11 cellular contexts compared by ENCODE assay signal in the genomic region with DNA sequence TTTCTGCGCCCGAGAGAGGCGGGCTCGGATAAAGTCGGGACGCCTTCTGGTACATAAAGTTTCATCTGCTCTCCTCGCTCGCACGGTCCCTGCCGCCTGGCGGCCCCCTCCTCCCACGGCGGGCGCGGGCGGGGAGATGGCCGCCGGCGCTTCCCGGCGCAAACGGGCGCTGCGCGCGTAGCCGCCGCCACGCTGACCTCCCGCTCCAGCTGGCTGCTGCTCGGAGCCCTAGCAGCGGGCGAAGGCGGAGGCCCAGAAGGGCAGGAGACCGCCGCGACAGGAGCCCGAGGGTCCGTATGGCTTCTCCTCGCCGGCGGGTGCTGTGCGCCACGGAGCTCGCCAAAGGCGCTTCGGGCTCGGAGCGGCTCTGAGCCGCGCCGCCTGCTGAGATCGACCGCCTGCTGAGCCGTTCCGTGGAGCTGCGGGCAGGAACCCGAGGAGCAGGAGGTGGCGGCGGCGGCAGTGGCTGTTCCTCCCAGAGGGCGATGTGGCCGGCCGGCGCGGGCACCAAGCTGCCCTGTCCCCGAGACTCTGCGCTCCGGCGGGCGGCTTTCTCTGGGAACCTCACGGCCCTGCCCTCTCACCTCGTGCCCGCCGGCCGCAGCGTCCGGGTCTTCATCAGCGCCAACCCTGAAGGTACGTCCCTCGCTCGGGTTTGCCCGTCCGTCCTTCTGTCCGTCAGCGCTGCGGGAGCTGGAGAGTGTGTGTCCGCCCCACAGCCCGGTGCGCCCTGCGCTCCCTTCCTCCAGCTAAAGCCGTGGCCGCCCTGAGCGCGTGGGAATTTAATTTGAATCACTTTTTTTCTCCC. TPM values are rescaled to one million over a fixed set of nuclear protein-coding genes. Genes with fewer than 3 reads are reported as not detected.
A peak's percentile ranks its signal among the peaks of the same experiment; 100 is the strongest.
DNase-seq lines count a peak whose midpoint lies in the region; ATAC-seq lines count a peak whose summit lies in the region.
"Had no signal": no experiment of that assay in that cellular context is flagged by ENCODE, and none has a peak within 500 bp of the region (broad histone marks: within the 10 kb centered on the region; RNA-seq: fewer than 3 reads in every experiment).

A gene with protein sequence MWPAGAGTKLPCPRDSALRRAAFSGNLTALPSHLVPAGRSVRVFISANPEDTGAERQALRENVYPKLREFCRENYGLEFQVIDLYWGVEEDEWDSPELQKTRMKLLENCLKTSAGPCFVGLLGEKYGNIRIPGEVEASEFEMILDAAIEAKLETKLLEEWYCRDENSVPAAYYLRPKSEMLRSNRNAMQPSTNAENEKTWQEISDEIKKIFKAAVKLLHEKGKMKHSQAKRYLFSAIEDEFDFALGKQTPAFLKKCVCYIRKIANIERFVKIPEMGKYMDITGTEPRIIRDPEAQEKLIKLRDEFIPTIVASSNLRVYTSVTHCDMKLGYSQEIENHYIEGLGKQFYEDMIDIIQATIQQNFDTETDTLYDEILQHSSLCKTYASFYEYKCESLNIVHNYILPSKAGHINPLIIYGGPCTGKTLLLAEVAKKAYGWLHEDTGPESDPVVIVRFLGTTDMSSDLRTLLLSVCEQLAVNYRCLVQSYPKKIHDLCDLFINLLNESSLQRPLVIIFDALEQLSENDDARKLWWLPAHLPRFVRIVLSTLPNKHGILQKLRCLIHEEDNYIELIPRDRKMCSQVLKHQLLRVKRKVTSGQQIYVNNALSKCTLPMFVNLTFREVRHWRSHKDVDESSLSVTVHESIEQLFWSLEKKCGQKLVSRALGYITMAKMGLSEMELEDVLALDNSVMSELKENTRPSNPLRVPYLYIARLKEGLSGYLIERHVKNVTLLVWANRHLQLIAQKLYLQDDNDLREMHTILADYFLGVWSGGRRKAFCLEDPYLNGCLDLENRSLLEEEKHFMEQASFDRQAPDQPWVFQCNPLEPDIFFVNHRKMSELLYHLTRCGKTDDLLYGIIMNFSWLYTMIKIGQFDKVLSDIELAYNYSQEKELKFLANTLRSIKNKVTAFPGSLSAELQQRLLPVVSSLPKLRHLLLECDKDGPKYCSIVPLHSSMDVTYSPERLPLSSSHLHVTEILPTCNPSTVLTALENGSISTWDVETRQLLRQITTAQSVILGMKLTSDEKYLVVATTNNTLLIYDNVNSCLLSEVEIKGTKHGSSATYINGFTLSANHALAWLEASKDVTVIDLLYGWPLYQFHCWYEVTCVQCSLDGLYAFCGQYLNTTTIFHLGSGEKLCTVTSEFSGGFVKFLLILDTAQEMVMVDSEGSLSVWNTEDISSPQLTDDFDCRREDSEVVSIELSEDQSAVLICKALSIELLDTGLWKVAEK (N-terminal part only) (plus strand): TSS at position 161 of the 808 bp plus-strand sequence. CDS start 325 bp downstream, at position 486.

- no peak within 1 kb of the TSS for H4K8ac ChIP-seq in mesendoderm (ENCODE audit: low read depth, low read length)

- H4K5ac ChIP-seq in mesendoderm (ENCODE audit: low read length): no peak within 1 kb of the TSS

- H2AFZ ChIP-seq in Karpas-422 (ENCODE audit: low read length): no peak within 1 kb of the TSS

- no peak within 1 kb of the TSS for H3K18ac ChIP-seq in mesendoderm (ENCODE audit: low read length)

- H3K4me3 ChIP-seq in ectodermal cell (ENCODE audit: insufficient read depth, low read depth, low read length) (peak within 1 kb of the TSS; percentile 54), mesendoderm (ENCODE audit: low read length) (peak within 1 kb of the TSS; percentile 25), aorta (ENCODE audit: low read length in 2 of 2) (no peak within 1 kb of the TSS), Karpas-422 (ENCODE audit: low read length) (no peak within 1 kb of the TSS)
- H3K4me3 ChIP-seq: adrenal gland had no signal

- no peaks in the 10 kb centered on the region for H4K20me1 ChIP-seq in Karpas-422 (ENCODE audit: insufficient read depth, low read depth, low read length)

- peak within 1 kb of the TSS; percentile 67 for H3K4me2 ChIP-seq in mesendoderm (ENCODE audit: low read length)
- H3K4me2 ChIP-seq in Karpas-422 (ENCODE audit: low read depth, low read length, poor library complexity, severe bottlenecking): no peak within 1 kb of the TSS

- no peaks in the 10 kb centered on the region for H3K9me3 ChIP-seq in ectodermal cell (ENCODE audit: control insufficient read depth, low read length)
- peaks cover 2% of the 10 kb centered on the region for H3K9me3 ChIP-seq in aorta (ENCODE audit: control insufficient read depth, low read length)
- H3K9me3 ChIP-seq in Karpas-422 (ENCODE audit: low read length): no peaks in the 10 kb centered on the region
- H3K9me3 ChIP-seq: adrenal gland had no signal

- H3K4me1 ChIP-seq in ectodermal cell (ENCODE audit: control insufficient read depth, insufficient read depth, low read length): peaks cover 3% of the 10 kb centered on the region
- peaks cover 4% of the 10 kb centered on the region for H3K4me1 ChIP-seq in mesendoderm (ENCODE audit: control insufficient read depth, low read depth, low read length)
- no peaks in the 10 kb centered on the region for H3K4me1 ChIP-seq in aorta (ENCODE audit: control insufficient read depth in 1 of 2, insufficient read depth in 2 of 2, low read length in 2 of 2)
- no peaks in the 10 kb centered on the region for H3K4me1 ChIP-seq in Karpas-422 (ENCODE audit: low read length)
- H3K4me1 ChIP-seq: adrenal gland had no signal

- H2BK15ac ChIP-seq in mesendoderm (replicated peaks; ENCODE audit: low read depth): no peak within 1 kb of the TSS

- H3K36me3 ChIP-seq in ectodermal cell (ENCODE audit: control insufficient read depth, insufficient read depth, low read length) (no peaks in the 10 kb centered on the region), mesendoderm (ENCODE audit: control insufficient read depth, insufficient read depth, low read length) (no peaks in the 10 kb centered on the region), aorta (ENCODE audit: control insufficient read depth in 1 of 2, insufficient read depth in 2 of 2, low read length in 1 of 2) (no peaks in the 10 kb centered on the region), Karpas-422 (ENCODE audit: insufficient read depth, low read length) (no peaks in the 10 kb centered on the region)
- H3K36me3 ChIP-seq: adrenal gland had no signal

- DNase-seq in stimulated activated CD4-positive, alpha-beta T cell treated with anti-CD3 and anti-CD28 coated beads, Interleukin-15, amount 100 ng/mL, for 24 hours: peak; percentile 13
- no peak for DNase-seq in stimulated activated CD4-positive, alpha-beta T cell treated with anti-CD3 and anti-CD28 coated beads, Interleukin-12 subunit alpha, Interleukin-12 subunit beta, amount 100 ng/mL, for 4 hours
- DNase-seq in mesendoderm (peak; percentile 44), aorta (no peak), Karpas-422 (no peak)
- no peak for DNase-seq in central memory CD4-positive, alpha-beta T cell
- DNase-seq: immature natural killer cell, NCI-H1930 had no signal

- no peaks in the 10 kb centered on the region for H3K79me2 ChIP-seq in mesendoderm (ENCODE audit: control insufficient read depth, insufficient read depth, low read length)
- H3K79me2 ChIP-seq in Karpas-422 (ENCODE audit: low read length): no peaks in the 10 kb centered on the region

- H3K9me2 ChIP-seq in Karpas-422 (replicated peaks; ENCODE audit: insufficient read depth, low read length): no peaks in the 10 kb centered on the region

- 0% methylated on average over 95 of the region's 95 CpGs for WGBS in ectodermal cell, 2 experiments
- WGBS in mesendoderm (ENCODE audit: extremely low coverage, insufficient coverage, low lambda C conversion rate): no CpG with 5 or more reads among the region's 95 CpGs
- 1% methylated on average over 53 to 95 of the region's 95 CpGs for WGBS in aorta, 2 donors

- H3K27ac ChIP-seq in ectodermal cell (ENCODE audit: insufficient read depth, low read depth, low read length, poor library complexity, severe bottlenecking) (no peak within 1 kb of the TSS), mesendoderm (ENCODE audit: low read depth, low read length) (no peak within 1 kb of the TSS), aorta (ENCODE audit: low read depth in 1 of 2, low read length in 2 of 2) (no peak within 1 kb of the TSS), Karpas-422 (ENCODE audit: low read length) (no peak within 1 kb of the TSS)
- H3K27ac ChIP-seq: adrenal gland had no signal

- no peaks in the 10 kb centered on the region for H3K79me1 ChIP-seq in mesendoderm (ENCODE audit: low read length)

- peak within 1 kb of the TSS; percentile 76 for H3K56ac ChIP-seq in mesendoderm (ENCODE audit: low read length)

- H3K27me3 ChIP-seq in ectodermal cell (ENCODE audit: control insufficient read depth, insufficient read depth, low read length, poor library complexity, severe bottlenecking): peaks cover 59% of the 10 kb centered on the region
- H3K27me3 ChIP-seq in mesendoderm (ENCODE audit: insufficient read depth, low read length, poor library complexity): peaks cover 22% of the 10 kb centered on the region
- H3K27me3 ChIP-seq in aorta (ENCODE audit: control insufficient read depth in 1 of 2, insufficient read depth in 2 of 2, low read length in 1 of 2): no peaks in the 10 kb centered on the region
- no peaks in the 10 kb centered on the region for H3K27me3 ChIP-seq in Karpas-422 (ENCODE audit: low read length)

- H3K9ac ChIP-seq in mesendoderm (ENCODE audit: low read length) (peak within 1 kb of the TSS; percentile 43), Karpas-422 (ENCODE audit: low read length) (no peak within 1 kb of the TSS)

- H2AK5ac ChIP-seq in mesendoderm (ENCODE audit: low read length): no peak within 1 kb of the TSS

- intact Hi-C loops in aorta (cut with DNase I): no loop called here

- no peak within 1 kb of the TSS for H2BK120ac ChIP-seq in mesendoderm (ENCODE audit: low read depth, low read length)

- no peak within 1 kb of the TSS for H2BK5ac ChIP-seq in mesendoderm (ENCODE audit: low read length)

- H3K4ac ChIP-seq in mesendoderm (ENCODE audit: low read depth, low read length): no peak within 1 kb of the TSS

- ATAC-seq in aorta (ENCODE audit: low FRiP score): peak; percentile 15
- ATAC-seq in HG02840 (IDR thresholded peaks at IDR 0.05; ENCODE audit: low FRiP score, unreplicated experiment): no peak

- no peak within 1 kb of the TSS for H3K23ac ChIP-seq in mesendoderm (ENCODE audit: low read length)

RNA-seq across cellular contexts. Expression of the gene that starts here (rescaled TPM):
- polyA plus RNA-seq in ectodermal cell (2013, experiment 1 of 4): 0.89 TPM
- polyA plus RNA-seq in ectodermal cell (2013, experiment 2 of 4): 0.53 TPM
- polyA plus RNA-seq in ectodermal cell (2013, experiment 3 of 4): 0.48 TPM
- 0.53 TPM for polyA plus RNA-seq in ectodermal cell (2013, experiment 4 of 4)
- polyA plus RNA-seq in mesendoderm (2013, experiment 1 of 2): 0.41 TPM
- 0.36 TPM for polyA plus RNA-seq in mesendoderm (2013, experiment 2 of 2)
- total RNA-seq in aorta: not detected
- polyA plus RNA-seq in aorta: under 1 TPM in 1 of 2 donors, not detected in 1; 0.13 TPM
- not detected in 2 replicates for total RNA-seq in Karpas-422 (2014; rRNA removed; shearing (Covaris generic); ENCODE audit: low replicate concordance)
- polyA plus RNA-seq: immature natural killer cell had no signal

Comparison
In these comparisons a context has a peak if more than half of its experiments do, and no peak if none do; other contexts are left out.
1. DNase-seq: peak in stimulated activated CD4-positive, alpha-beta T cell treated with anti-CD3 and anti-CD28 coated beads, Interleukin-15, amount 100 ng/mL, for 24 hours (single experiment) and mesendoderm (single experiment); none in stimulated activated CD4-positive, alpha-beta T cell treated with anti-CD3 and anti-CD28 coated beads, Interleukin-12 subunit alpha, Interleukin-12 subunit beta, amount 100 ng/mL, for 4 hours (single experiment), aorta (0 of 2), central memory CD4-positive, alpha-beta T cell (single experiment) and Karpas-422 (single experiment).
2. Peak in ATAC-seq in aorta; RNA of the gene not detected or under 1 TPM.
3. H3K4me3 ChIP-seq: peak in ectodermal cell (single experiment) and mesendoderm (single experiment); none in aorta (0 of 2) and Karpas-422 (single experiment).